In the genomic region with DNA sequence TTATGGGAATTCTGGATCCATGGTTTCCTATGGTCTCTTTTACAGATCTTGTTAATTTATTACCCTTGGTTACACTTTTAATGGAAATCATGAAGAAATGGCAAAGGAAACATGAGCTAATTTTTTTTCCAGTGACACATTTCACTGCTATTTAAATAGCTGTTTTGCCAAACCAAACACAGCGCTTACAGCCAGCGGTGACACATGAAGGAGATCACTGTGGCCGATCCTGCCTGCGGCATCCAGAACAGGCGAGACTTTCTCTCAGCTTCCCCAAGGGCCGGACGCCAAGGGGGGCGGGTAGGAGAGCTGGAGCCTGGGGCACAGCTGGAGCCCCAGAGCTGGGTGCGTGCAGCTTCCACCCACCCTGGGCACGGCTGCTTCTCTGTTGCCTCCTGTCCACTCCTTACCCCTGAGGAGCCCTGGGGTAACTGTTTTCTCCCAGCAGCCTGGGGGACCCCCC, we compare ENCODE assay signal across 9 cellular contexts.
A peak's percentile ranks its signal among the peaks of the same experiment; 100 is the strongest.
DNase-seq lines count a peak whose midpoint lies in the region; ATAC-seq and FAIRE-seq lines count a peak whose summit lies in the region.
"Had no signal": no experiment of that assay in that cellular context is flagged by ENCODE, and none has a peak within 500 bp of the region (broad histone marks: within the 10 kb centered on the region; RNA-seq: fewer than 3 reads in every experiment).

No MANE protein-coding gene starts in this region.

- H3K4me1 Mint-ChIP-seq in stimulated activated memory B cell treated with anti-CD40 and anti-IgM and Interleukin-4, amounts not matched to agents 10 μg/mL and 1 μg/mL and 100 μg/mL, for 72 hours = no peaks in the 10 kb centered on the region

- H3K4me3 Mint-ChIP-seq in stimulated activated memory B cell treated with anti-CD40 and anti-IgM and Interleukin-4, amounts not matched to agents 10 μg/mL and 1 μg/mL and 100 μg/mL, for 72 hours = no peak overlapping the region

- peaks cover 35% of the 10 kb centered on the region for H3K27me3 Mint-ChIP-seq in stimulated activated memory B cell treated with anti-CD40 and anti-IgM and Interleukin-4, amounts not matched to agents 10 μg/mL and 1 μg/mL and 100 μg/mL, for 72 hours

- no peak overlapping the region for H3K27ac Mint-ChIP-seq in stimulated activated memory B cell treated with anti-CD40 and anti-IgM and Interleukin-4, amounts not matched to agents 10 μg/mL and 1 μg/mL and 100 μg/mL, for 72 hours

- H3K9me3 Mint-ChIP-seq in stimulated activated memory B cell treated with anti-CD40 and anti-IgM and Interleukin-4, amounts not matched to agents 10 μg/mL and 1 μg/mL and 100 μg/mL, for 72 hours = no peaks in the 10 kb centered on the region

- no peak for FAIRE-seq in GM19239 (lab: Jason Lieb, UNC)

- no peaks in the 10 kb centered on the region for H3K36me3 Mint-ChIP-seq in stimulated activated memory B cell treated with anti-CD40 and anti-IgM and Interleukin-4, amounts not matched to agents 10 μg/mL and 1 μg/mL and 100 μg/mL, for 72 hours

- peak; percentile 81 for DNase-seq in HK-2 (ENCODE audit: unreplicated experiment)
- DNase-seq in astrocyte of the hippocampus (ENCODE audit: low read depth, low spot score) = peak; percentile 96
- peak; percentile 98 for DNase-seq in iris pigment epithelial cell (ENCODE audit: low read depth)
- no peak for DNase-seq in GM19239 (ENCODE audit: insufficient read length, low spot score)

- peak; percentile 27 for ATAC-seq in stimulated activated memory B cell treated with anti-CD40 and anti-IgM and Interleukin-4, amounts not matched to agents 10 μg/mL and 1 μg/mL and 100 μg/mL, for 72 hours
- ATAC-seq in GM18867 (IDR thresholded peaks at IDR 0.05; ENCODE audit: unreplicated experiment) = no peak
- ATAC-seq in GM21786 (IDR thresholded peaks at IDR 0.05; ENCODE audit: unreplicated experiment) = no peak
- no peak for ATAC-seq in HG02840 (IDR thresholded peaks at IDR 0.05; ENCODE audit: low FRiP score, unreplicated experiment)
- ATAC-seq: HCT116 had no signal
